In genomic region chr20:23235173-23236027, GRCh38 we compare ENCODE assay signal across 9 cellular contexts.
DNase-seq lines count a peak whose midpoint lies in the region; ATAC-seq and TF ChIP-seq lines count a peak whose summit lies in the region.
"Had no signal": no experiment of that assay in that cellular context is flagged by ENCODE, and none has a peak within 500 bp of the region (broad histone marks: within the 10 kb centered on the region; RNA-seq: fewer than 3 reads in every experiment).

No MANE protein-coding gene starts in this region.

- H3K27me3 Mint-ChIP-seq in activated T-cell treated with anti-CD3 and anti-CD28 coated beads, Interleukin-2, amount 50 U/mL, for 72 hours (ENCODE audit: low read depth): peaks cover 20% of the 10 kb centered on the region

- 38 to 39% (median 39%) methylated on average over 9 of the region's 9 CpGs for WGBS in psoas muscle, 3 donors

- intact Hi-C loops in Right ventricle myocardium superior (cut with DNase I) (loop anchor here (5.0 kb wide), 1 partner anchor 183 kb away; no protein-coding TSS in a partner anchor), psoas muscle (cut with DNase I) (loop anchor here (5.0 to 10.0 kb wide), 3 partner anchors 181 to 543 kb away; no protein-coding TSS in a partner anchor)

- no peaks in the 10 kb centered on the region for H3K27me3 ChIP-seq in psoas muscle (ENCODE audit: insufficient read depth in 3 of 3, low read length in 2 of 3)

- H3K9me3 Mint-ChIP-seq in activated T-cell treated with anti-CD3 and anti-CD28 coated beads, Interleukin-2, amount 50 U/mL, for 72 hours: peaks cover 12 to 16% of the 10 kb centered on the region in 2 donors

- H3K36me3 ChIP-seq in psoas muscle (ENCODE audit: insufficient read depth in 1 of 2, low read depth in 1 of 2): no peaks in the 10 kb centered on the region

- peaks cover 10 to 12% of the 10 kb centered on the region in 2 donors for H3K36me3 Mint-ChIP-seq in activated T-cell treated with anti-CD3 and anti-CD28 coated beads, Interleukin-2, amount 50 U/mL, for 72 hours (ENCODE audit: insufficient read depth in 2 of 2)

- in situ Hi-C loops in Caki2 (cut with HindIII; ENCODE audit: low pct_unique_long_range_greater_than_20kb, low sequenced_read_pairs): no loop called here

- DNase-seq in Caki2 (ENCODE audit: low read depth) (peak; percentile 50), NCI-H2196 treated with DMSO at 0.1 percent for 48 hours (lab: John Stamatoyannopoulos, UW; ENCODE audit: unreplicated experiment) (peak; percentile 24), Right ventricle myocardium superior (peak; percentile 86), psoas muscle (peak; percentile 63 to 79)
- DNase-seq in activated T-cell treated with anti-CD3 and anti-CD28 coated beads, Interleukin-2, amount 50 U/mL, for 72 hours: peak; percentile 41 to 44

- H3K9me3 ChIP-seq in psoas muscle: no peaks in the 10 kb centered on the region

- no peak overlapping the region for H3K27ac Mint-ChIP-seq in activated T-cell treated with anti-CD3 and anti-CD28 coated beads, Interleukin-2, amount 50 U/mL, for 72 hours
- H3K27ac Mint-ChIP-seq: T-helper 1 cell treated with Interleukin-12 subunit alpha and Interleukin-12 subunit beta and Interleukin-4 antibody, amounts not matched to agents 30 μg/mL and 1 μg/mL, for 36 hours had no signal

- no peak overlapping the region for H3K27ac ChIP-seq in psoas muscle

- ATAC-seq in GM21576 (IDR thresholded peaks at IDR 0.05; ENCODE audit: unreplicated experiment) (peak; percentile 56), Right ventricle myocardium superior (ENCODE audit: poor library complexity) (peak; percentile 97), psoas muscle (peak; percentile 83 to 94 (median 93)), GM18870 (IDR thresholded peaks at IDR 0.05; ENCODE audit: unreplicated experiment) (no peak), HG03571 (IDR thresholded peaks at IDR 0.05; ENCODE audit: unreplicated experiment) (no peak)
- peak; percentile 43 to 56 for ATAC-seq in activated T-cell treated with anti-CD3 and anti-CD28 coated beads, Interleukin-2, amount 50 U/mL, for 72 hours (replicated peaks in 1 of 2)

- no peaks in the 10 kb centered on the region for H3K4me1 ChIP-seq in psoas muscle

- H3K4me1 Mint-ChIP-seq in activated T-cell treated with anti-CD3 and anti-CD28 coated beads, Interleukin-2, amount 50 U/mL, for 72 hours (ENCODE audit: low read depth): no peaks in the 10 kb centered on the region

- TF ChIP-seq CTCF in psoas muscle (IDR thresholded peaks at IDR 0.05): peak; percentile 67

- H3K4me3 Mint-ChIP-seq in activated T-cell treated with anti-CD3 and anti-CD28 coated beads, Interleukin-2, amount 50 U/mL, for 72 hours: no peak overlapping the region
- H3K4me3 Mint-ChIP-seq: T-helper 1 cell treated with Interleukin-12 subunit alpha and Interleukin-12 subunit beta and Interleukin-4 antibody, amounts not matched to agents 30 μg/mL and 1 μg/mL, for 36 hours had no signal

- no peak overlapping the region for H3K4me3 ChIP-seq in psoas muscle

Comparison
In these comparisons a context has a peak if more than half of its experiments do, and no peak if none do; other contexts are left out.
1. DNase-seq: peak in every context shown above with its lines; median percentile 86 in Right ventricle myocardium superior; 71 in psoas muscle; 50 in Caki2; 42 in activated T-cell treated with anti-CD3 and anti-CD28 coated beads, Interleukin-2, amount 50 U/mL, for 72 hours; 24 in NCI-H2196 treated with DMSO at 0.1 percent for 48 hours.
2. ATAC-seq: peak in GM21576 (single experiment), activated T-cell treated with anti-CD3 and anti-CD28 coated beads, Interleukin-2, amount 50 U/mL, for 72 hours (2 of 2), Right ventricle myocardium superior (single experiment) and psoas muscle (4 of 4); none in GM18870 (single experiment) and HG03571 (single experiment).